In genomic region chr3:183099838-183100204, GRCh38 we compare ENCODE assay signal across 8 cellular contexts. TPM values are rescaled to one million over a fixed set of nuclear protein-coding genes. Genes with fewer than 3 reads are reported as not detected.
DNase-seq lines count a peak whose midpoint lies in the region; ATAC-seq and TF ChIP-seq lines count a peak whose summit lies in the region.

No MANE protein-coding gene starts in this region.

- peaks cover 6% of the 10 kb centered on the region for H3K4me1 ChIP-seq in ES-I3 (ENCODE audit: insufficient read depth, low read length)
- H3K4me1 ChIP-seq in HUES48 (ENCODE audit: control insufficient read depth, insufficient read depth, low read length): peaks cover 13% of the 10 kb centered on the region
- H3K4me1 ChIP-seq in colonic mucosa: peaks cover 3% of the 10 kb centered on the region

- H3K27me3 ChIP-seq in HUES48 (ENCODE audit: control insufficient read depth, insufficient read depth, low read length) (no peaks in the 10 kb centered on the region), colonic mucosa (no peaks in the 10 kb centered on the region), H7 (ENCODE audit: control insufficient read depth, insufficient read depth, low read length) (no peaks in the 10 kb centered on the region)

- peak overlapping the region; percentile 70 for H3K27ac ChIP-seq in HUES48 (ENCODE audit: low read depth, low read length)
- H3K27ac ChIP-seq in colonic mucosa: peak overlapping the region; percentile 65

- no peak for ATAC-seq in GM21786 (IDR thresholded peaks at IDR 0.05; ENCODE audit: unreplicated experiment)

- H3K9ac ChIP-seq in ES-I3 (ENCODE audit: low read depth, low read length): peak overlapping the region; percentile 85; the same call in 1 of the 2 replicates
- H3K9ac ChIP-seq in HUES48 (ENCODE audit: low read depth, low read length): no peak overlapping the region
- peak overlapping the region in 1 of 2 donors; percentile 42 for H3K9ac ChIP-seq in colonic mucosa (ENCODE audit: low read depth in 2 of 2, low read length in 2 of 2)

- H3K4me3 ChIP-seq in HUES48 (ENCODE audit: low read depth, low read length) (peak overlapping the region; percentile 91), colonic mucosa (peak overlapping the region; percentile 74), H7 (ENCODE audit: insufficient read depth, low read depth, low read length) (no peak overlapping the region)

- peaks cover 37% of the 10 kb centered on the region for H3K4me1 Mint-ChIP-seq in osteocyte (ENCODE audit: unreplicated experiment)

- no peak for TF ChIP-seq CTCF in colonic mucosa (IDR thresholded peaks at IDR 0.05)
- TF ChIP-seq CTCF in osteocyte (IDR thresholded peaks at IDR 0.05): no peak

- H3K36me3 Mint-ChIP-seq in osteocyte (ENCODE audit: unreplicated experiment): peaks cover 5% of the 10 kb centered on the region

- H3K9me3 ChIP-seq in ES-I3 (ENCODE audit: control insufficient read depth, insufficient read depth, low read length) (no peaks in the 10 kb centered on the region), HUES48 (ENCODE audit: control insufficient read depth, insufficient read depth, low read length) (no peaks in the 10 kb centered on the region), colonic mucosa (no peaks in the 10 kb centered on the region)

- H3K4me3 Mint-ChIP-seq in osteocyte (ENCODE audit: unreplicated experiment): peak overlapping the region; percentile 95

- no peaks in the 10 kb centered on the region for H3K36me3 ChIP-seq in ES-I3 (ENCODE audit: insufficient read depth, low read length)
- no peaks in the 10 kb centered on the region for H3K36me3 ChIP-seq in HUES48 (ENCODE audit: control insufficient read depth, insufficient read depth, low read length)
- H3K36me3 ChIP-seq in colonic mucosa: no peaks in the 10 kb centered on the region
- H3K36me3 ChIP-seq in H7 (replicated peaks; ENCODE audit: control insufficient read depth, insufficient read depth, low read length): no peaks in the 10 kb centered on the region

- intact Hi-C loops in colonic mucosa (cut with DNase I): loop anchor here (5.0 kb wide), 1 partner anchor 118 kb away; the partner anchor contains the start of gene DCUN1D1

- no peaks in the 10 kb centered on the region for H3K9me3 Mint-ChIP-seq in osteocyte (ENCODE audit: unreplicated experiment)

- no peak for DNase-seq in colonic mucosa
- no peak for DNase-seq in osteocyte (ENCODE audit: extremely low spot score, unreplicated experiment)
- no peak for DNase-seq in H7
- no peak for DNase-seq in DMS79 (lab: John Stamatoyannopoulos, UW)
- no peak for DNase-seq in NCI-H774 (lab: John Stamatoyannopoulos, UW)

- no peaks in the 10 kb centered on the region for H3K27me3 Mint-ChIP-seq in osteocyte (ENCODE audit: unreplicated experiment)

- H3K27ac Mint-ChIP-seq in osteocyte (ENCODE audit: unreplicated experiment): peak overlapping the region; percentile 99

RNA-seq across cellular contexts. Expression of gene MCCC1, which starts 0.5 kb away (rescaled TPM):
- total RNA-seq in colonic mucosa (10 to 100 TPM; 24.9 to 27.2 TPM), osteocyte (37.4 and 37.9 TPM in 2 replicates)
- 20.5 and 25.2 TPM in 2 replicates for total RNA-seq in H7 (2014; rRNA removed; shearing (Covaris generic))
